ENCODE assay signal across 1 cellular context in the genomic region with DNA sequence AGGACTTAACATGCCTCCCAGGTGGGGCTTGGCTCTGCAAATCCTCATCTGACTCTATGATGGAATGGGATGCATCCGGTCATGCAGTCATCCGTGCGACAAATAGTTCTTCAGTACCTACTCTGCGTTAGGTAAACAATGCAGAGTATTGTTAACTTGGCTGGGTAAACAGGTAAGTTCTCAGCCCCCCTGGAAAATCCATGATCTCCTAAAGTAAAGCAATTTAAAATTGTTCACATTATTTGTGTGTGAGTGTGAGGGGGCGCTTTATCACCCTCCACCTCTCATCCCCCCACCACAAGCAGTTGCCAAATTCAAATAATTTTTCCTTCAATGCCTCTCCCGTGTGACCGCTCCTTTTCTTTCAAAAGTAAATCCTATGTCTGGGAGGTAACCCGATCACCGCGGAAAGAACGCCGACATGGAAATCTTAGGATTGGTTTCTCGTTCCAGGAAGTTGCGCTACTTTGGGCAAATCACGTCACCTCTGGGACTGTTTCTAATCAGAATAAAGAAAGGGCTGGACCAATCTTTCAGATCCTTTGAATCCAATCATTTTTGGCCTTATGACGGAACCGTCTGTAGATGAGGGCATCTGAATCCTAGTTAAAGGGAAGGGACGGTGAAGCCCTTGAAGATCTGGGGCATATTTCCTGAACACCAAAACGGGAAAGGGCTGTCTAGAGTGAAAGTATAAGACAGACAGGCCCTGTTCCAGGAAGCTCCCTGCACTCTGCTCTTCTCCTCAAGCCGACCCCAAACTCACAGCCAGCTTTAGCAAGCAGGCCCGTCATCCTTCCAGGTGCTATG.
TF ChIP-seq lines count a peak whose summit lies in the region.

No MANE protein-coding gene starts in this region.

TF ChIP-seq in HEK293, 187 proteins besides CTCF, POLR2A, EP300 and RAD21 (continued from another document and continues in another):
- TF ChIP-seq, protein P1, sequence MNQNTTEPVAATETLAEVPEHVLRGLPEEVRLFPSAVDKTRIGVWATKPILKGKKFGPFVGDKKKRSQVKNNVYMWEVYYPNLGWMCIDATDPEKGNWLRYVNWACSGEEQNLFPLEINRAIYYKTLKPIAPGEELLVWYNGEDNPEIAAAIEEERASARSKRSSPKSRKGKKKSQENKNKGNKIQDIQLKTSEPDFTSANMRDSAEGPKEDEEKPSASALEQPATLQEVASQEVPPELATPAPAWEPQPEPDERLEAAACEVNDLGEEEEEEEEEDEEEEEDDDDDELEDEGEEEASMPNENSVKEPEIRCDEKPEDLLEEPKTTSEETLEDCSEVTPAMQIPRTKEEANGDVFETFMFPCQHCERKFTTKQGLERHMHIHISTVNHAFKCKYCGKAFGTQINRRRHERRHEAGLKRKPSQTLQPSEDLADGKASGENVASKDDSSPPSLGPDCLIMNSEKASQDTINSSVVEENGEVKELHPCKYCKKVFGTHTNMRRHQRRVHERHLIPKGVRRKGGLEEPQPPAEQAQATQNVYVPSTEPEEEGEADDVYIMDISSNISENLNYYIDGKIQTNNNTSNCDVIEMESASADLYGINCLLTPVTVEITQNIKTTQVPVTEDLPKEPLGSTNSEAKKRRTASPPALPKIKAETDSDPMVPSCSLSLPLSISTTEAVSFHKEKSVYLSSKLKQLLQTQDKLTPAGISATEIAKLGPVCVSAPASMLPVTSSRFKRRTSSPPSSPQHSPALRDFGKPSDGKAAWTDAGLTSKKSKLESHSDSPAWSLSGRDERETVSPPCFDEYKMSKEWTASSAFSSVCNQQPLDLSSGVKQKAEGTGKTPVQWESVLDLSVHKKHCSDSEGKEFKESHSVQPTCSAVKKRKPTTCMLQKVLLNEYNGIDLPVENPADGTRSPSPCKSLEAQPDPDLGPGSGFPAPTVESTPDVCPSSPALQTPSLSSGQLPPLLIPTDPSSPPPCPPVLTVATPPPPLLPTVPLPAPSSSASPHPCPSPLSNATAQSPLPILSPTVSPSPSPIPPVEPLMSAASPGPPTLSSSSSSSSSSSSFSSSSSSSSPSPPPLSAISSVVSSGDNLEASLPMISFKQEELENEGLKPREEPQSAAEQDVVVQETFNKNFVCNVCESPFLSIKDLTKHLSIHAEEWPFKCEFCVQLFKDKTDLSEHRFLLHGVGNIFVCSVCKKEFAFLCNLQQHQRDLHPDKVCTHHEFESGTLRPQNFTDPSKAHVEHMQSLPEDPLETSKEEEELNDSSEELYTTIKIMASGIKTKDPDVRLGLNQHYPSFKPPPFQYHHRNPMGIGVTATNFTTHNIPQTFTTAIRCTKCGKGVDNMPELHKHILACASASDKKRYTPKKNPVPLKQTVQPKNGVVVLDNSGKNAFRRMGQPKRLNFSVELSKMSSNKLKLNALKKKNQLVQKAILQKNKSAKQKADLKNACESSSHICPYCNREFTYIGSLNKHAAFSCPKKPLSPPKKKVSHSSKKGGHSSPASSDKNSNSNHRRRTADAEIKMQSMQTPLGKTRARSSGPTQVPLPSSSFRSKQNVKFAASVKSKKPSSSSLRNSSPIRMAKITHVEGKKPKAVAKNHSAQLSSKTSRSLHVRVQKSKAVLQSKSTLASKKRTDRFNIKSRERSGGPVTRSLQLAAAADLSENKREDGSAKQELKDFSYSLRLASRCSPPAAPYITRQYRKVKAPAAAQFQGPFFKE (tag by site-specific recombination; IDR thresholded peaks at IDR 0.05; ENCODE audit: borderline replicate concordance), result no peak
- TF ChIP-seq ZNF837 (tag by site-specific recombination; IDR thresholded peaks at IDR 0.05), result no peak
- TF ChIP-seq GFI1B (tag by site-specific recombination; IDR thresholded peaks at IDR 0.05), result peak; percentile 74; the same call in 1 of the 2 replicates
- TF ChIP-seq ZNF423 (tag by site-specific recombination; IDR thresholded peaks at IDR 0.05), result no peak
- no peak for TF ChIP-seq ZNF146 (tag by site-specific recombination; IDR thresholded peaks at IDR 0.05)
- no peak for TF ChIP-seq ZIC2 (tag by site-specific recombination; IDR thresholded peaks at IDR 0.05)
- TF ChIP-seq ZNF404 (tag by site-specific recombination; IDR thresholded peaks at IDR 0.05), result no peak
- TF ChIP-seq, protein P2, sequence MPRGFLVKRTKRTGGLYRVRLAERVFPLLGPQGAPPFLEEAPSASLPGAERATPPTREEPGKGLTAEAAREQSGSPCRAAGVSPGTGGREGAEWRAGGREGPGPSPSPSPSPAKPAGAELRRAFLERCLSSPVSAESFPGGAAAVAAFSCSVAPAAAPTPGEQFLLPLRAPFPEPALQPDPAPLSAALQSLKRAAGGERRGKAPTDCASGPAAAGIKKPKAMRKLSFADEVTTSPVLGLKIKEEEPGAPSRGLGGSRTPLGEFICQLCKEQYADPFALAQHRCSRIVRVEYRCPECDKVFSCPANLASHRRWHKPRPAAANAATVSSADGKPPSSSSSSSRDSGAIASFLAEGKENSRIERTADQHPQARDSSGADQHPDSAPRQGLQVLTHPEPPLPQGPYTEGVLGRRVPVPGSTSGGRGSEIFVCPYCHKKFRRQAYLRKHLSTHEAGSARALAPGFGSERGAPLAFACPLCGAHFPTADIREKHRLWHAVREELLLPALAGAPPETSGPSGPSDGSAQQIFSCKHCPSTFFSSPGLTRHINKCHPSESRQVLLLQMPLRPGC (tag by site-specific recombination; IDR thresholded peaks at IDR 0.05), result no peak
- TF ChIP-seq, protein P3, sequence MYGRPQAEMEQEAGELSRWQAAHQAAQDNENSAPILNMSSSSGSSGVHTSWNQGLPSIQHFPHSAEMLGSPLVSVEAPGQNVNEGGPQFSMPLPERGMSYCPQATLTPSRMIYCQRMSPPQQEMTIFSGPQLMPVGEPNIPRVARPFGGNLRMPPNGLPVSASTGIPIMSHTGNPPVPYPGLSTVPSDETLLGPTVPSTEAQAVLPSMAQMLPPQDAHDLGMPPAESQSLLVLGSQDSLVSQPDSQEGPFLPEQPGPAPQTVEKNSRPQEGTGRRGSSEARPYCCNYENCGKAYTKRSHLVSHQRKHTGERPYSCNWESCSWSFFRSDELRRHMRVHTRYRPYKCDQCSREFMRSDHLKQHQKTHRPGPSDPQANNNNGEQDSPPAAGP (tag by site-specific recombination; IDR thresholded peaks at IDR 0.05), result no peak; the same call in 1 of the 2 replicates
- TF ChIP-seq HOXD13 (CRISPR knock-in tag; IDR thresholded peaks at IDR 0.05; ENCODE audit: borderline replicate concordance), result no peak
- no peak for TF ChIP-seq ZNF830 (tag by site-specific recombination; IDR thresholded peaks at IDR 0.05; ENCODE audit: low read depth)
- no peak for TF ChIP-seq ZNF223 (tag by site-specific recombination; IDR thresholded peaks at IDR 0.05)
- TF ChIP-seq, protein P4, sequence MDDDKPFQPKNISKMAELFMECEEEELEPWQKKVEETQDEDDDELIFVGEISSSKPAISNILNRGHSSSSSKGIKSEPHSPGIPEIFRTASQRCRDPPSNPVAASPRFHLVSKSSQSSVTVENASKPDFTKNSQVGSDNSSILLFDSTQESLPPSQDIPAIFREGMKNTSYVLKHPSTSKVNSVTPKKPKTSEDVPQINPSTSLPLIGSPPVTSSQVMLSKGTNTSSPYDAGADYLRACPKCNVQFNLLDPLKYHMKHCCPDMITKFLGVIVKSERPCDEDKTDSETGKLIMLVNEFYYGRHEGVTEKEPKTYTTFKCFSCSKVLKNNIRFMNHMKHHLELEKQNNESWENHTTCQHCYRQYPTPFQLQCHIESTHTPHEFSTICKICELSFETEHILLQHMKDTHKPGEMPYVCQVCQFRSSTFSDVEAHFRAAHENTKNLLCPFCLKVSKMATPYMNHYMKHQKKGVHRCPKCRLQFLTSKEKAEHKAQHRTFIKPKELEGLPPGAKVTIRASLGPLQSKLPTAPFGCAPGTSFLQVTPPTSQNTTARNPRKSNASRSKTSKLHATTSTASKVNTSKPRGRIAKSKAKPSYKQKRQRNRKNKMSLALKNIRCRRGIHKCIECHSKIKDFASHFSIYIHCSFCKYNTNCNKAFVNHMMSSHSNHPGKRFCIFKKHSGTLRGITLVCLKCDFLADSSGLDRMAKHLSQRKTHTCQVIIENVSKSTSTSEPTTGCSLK (tag by site-specific recombination; IDR thresholded peaks at IDR 0.05), result no peak
- TF ChIP-seq ZSCAN23 (tag by site-specific recombination; IDR thresholded peaks at IDR 0.05), result no peak
- TF ChIP-seq ZFHX2 (tag by site-specific recombination; conservative IDR thresholded peaks at IDR 0.05), result 0 out of 2 replicates have a peak, but pooled peaks have one; percentile 8
- TF ChIP-seq, protein P5, sequence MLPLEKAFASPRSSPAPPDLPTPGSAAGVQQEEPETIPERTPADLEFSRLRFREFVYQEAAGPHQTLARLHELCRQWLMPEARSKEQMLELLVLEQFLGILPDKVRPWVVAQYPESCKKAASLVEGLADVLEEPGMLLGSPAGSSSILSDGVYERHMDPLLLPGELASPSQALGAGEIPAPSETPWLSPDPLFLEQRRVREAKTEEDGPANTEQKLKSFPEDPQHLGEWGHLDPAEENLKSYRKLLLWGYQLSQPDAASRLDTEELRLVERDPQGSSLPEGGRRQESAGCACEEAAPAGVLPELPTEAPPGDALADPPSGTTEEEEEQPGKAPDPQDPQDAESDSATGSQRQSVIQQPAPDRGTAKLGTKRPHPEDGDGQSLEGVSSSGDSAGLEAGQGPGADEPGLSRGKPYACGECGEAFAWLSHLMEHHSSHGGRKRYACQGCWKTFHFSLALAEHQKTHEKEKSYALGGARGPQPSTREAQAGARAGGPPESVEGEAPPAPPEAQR (tag by site-specific recombination; IDR thresholded peaks at IDR 0.05), result no peak
- no peak for TF ChIP-seq KLF9 (tag by site-specific recombination; IDR thresholded peaks at IDR 0.05; ENCODE audit: low read depth)
- TF ChIP-seq KLF10 (tag by site-specific recombination; IDR thresholded peaks at IDR 0.05), result 0 out of 2 replicates have a peak, but pooled peaks have one; percentile 18
- no peak for TF ChIP-seq ZNF426 (tag by site-specific recombination; IDR thresholded peaks at IDR 0.05)
- no peak for TF ChIP-seq ZNF658 (tag by site-specific recombination; IDR thresholded peaks at IDR 0.05)
- TF ChIP-seq ZBTB11 (tag by site-specific recombination; conservative IDR thresholded peaks at IDR 0.05; ENCODE audit: low read depth), result no peak
- peak; percentile 10 for TF ChIP-seq ZBTB26 (tag by site-specific recombination; optimal IDR thresholded peaks at IDR 0.05)
- no peak for TF ChIP-seq ZNF157 (tag by site-specific recombination; IDR thresholded peaks at IDR 0.05)
- TF ChIP-seq, protein P6, sequence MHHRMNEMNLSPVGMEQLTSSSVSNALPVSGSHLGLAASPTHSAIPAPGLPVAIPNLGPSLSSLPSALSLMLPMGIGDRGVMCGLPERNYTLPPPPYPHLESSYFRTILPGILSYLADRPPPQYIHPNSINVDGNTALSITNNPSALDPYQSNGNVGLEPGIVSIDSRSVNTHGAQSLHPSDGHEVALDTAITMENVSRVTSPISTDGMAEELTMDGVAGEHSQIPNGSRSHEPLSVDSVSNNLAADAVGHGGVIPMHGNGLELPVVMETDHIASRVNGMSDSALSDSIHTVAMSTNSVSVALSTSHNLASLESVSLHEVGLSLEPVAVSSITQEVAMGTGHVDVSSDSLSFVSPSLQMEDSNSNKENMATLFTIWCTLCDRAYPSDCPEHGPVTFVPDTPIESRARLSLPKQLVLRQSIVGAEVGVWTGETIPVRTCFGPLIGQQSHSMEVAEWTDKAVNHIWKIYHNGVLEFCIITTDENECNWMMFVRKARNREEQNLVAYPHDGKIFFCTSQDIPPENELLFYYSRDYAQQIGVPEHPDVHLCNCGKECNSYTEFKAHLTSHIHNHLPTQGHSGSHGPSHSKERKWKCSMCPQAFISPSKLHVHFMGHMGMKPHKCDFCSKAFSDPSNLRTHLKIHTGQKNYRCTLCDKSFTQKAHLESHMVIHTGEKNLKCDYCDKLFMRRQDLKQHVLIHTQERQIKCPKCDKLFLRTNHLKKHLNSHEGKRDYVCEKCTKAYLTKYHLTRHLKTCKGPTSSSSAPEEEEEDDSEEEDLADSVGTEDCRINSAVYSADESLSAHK (tag by site-specific recombination; IDR thresholded peaks at IDR 0.05), result peak; percentile 94
- TF ChIP-seq ZBTB20 (tag by site-specific recombination; IDR thresholded peaks at IDR 0.05), result peak; percentile 69
- peak; percentile 97 for TF ChIP-seq ZBTB17 (tag by site-specific recombination; IDR thresholded peaks at IDR 0.05)
- peak; percentile 26; the same call in 1 of the 2 replicates for TF ChIP-seq ZNF449 (tag by site-specific recombination; IDR thresholded peaks at IDR 0.05)
- TF ChIP-seq ZNF274 (IDR thresholded peaks at IDR 0.05; ENCODE audit: low read length), result no peak
- TF ChIP-seq ZNF274 (tag by site-specific recombination; IDR thresholded peaks at IDR 0.05; ENCODE audit: borderline replicate concordance), result no peak
- no peak for TF ChIP-seq SETDB1 (IDR thresholded peaks at IDR 0.05; ENCODE audit: insufficient read length, low read length)
- no peak for TF ChIP-seq ZFP69B (tag by site-specific recombination; IDR thresholded peaks at IDR 0.05)
